Comparison of ENCODE assay signal across 1 cellular context in genomic region chr18:79826966-79827365, GRCh38.
TF ChIP-seq lines count a peak whose summit lies in the region.

No MANE protein-coding gene starts in this region.

TF ChIP-seq in H1, 55 proteins besides CTCF, POLR2A, EP300 and RAD21:
- TF ChIP-seq TAF7 (optimal IDR thresholded peaks at IDR 0.05; ENCODE audit: borderline replicate concordance, low read depth, low read length), result no peak
